In the genomic region with DNA sequence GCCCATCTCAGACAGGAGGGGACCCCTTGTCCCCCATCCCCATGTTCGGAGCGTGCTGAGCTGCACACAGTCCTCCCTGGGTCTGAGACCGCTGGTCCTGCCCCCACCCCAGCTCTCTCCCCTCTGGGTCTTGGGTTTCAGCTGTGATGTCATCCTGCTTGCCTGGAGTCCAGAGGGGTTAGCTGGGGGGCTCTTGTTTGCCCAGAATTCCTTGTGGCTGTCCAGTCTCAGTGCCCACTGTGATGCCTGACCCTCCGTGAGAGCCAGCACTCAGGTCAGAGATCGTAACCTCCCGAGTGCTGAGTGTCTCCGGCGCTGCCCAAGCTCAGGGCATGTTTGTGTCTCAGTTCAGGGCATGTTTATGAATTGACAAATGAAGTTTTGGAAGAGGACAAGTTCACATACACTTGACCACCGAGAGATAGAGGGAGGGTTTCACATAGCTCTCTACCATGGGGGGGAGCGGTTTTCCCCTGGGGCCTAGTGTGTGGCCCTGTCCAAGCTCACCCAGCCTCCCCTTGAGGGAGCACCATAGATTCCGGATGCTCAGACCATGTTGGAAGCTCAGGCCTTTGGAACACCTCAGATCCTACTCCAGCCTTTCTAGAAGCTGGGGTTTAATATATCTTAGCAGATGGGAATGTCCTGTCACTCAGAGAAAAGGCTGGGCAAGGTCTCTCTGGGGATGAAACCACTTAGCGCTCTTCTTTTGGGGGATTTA, we compare ENCODE assay signal across 17 cellular contexts.
DNase-seq lines count a peak whose midpoint lies in the region; TF ChIP-seq lines count a peak whose summit lies in the region.
"Had no signal": no experiment of that assay in that cellular context is flagged by ENCODE, and none has a peak within 500 bp of the region (broad histone marks: within the 10 kb centered on the region; RNA-seq: fewer than 3 reads in every experiment).

No MANE protein-coding gene starts in this region.

- peak overlapping the region in 4 of 11 experiments; percentile 29 to 54 (median 42); a peak in 5 of 22 replicates for H3K27ac ChIP-seq in BLaER1 treated with 17β-estradiol and CSF1 and Interleukin-3, amounts not matched to agents 10 nM and 100 nM
- H3K27ac ChIP-seq in DOHH2 (ENCODE audit: low read depth, low read length) (peak overlapping the region; percentile 82), colonic mucosa (no peak overlapping the region), neural progenitor cell (no peak overlapping the region), RWPE1 (no peak overlapping the region)
- H3K27ac ChIP-seq: adrenal gland, esophagus squamous epithelium, lower lobe of right lung had no signal

- CTCF ChIA-PET in RWPE1 (lab: Yijun Ruan, JAX), result no interaction called here

- H3K27ac Mint-ChIP-seq in neural progenitor cell, result peak overlapping the region; percentile 4
- H3K27ac Mint-ChIP-seq: activated T-helper 17 cell treated with anti-CD3 and anti-CD28 coated beads, Interleukin-2, amount 50 U/mL, for 72 hours had no signal

- no peaks in the 10 kb centered on the region for H3K9me3 Mint-ChIP-seq in neural progenitor cell
- H3K9me3 Mint-ChIP-seq: activated T-helper 17 cell treated with anti-CD3 and anti-CD28 coated beads, Interleukin-2, amount 50 U/mL, for 72 hours; naive B cell had no signal

- no peak overlapping the region for H3K4me3 Mint-ChIP-seq in neural progenitor cell
- H3K4me3 Mint-ChIP-seq: activated T-helper 17 cell treated with anti-CD3 and anti-CD28 coated beads, Interleukin-2, amount 50 U/mL, for 72 hours; naive B cell had no signal

- H3K79me2 ChIP-seq in DOHH2 (ENCODE audit: control insufficient read depth, low read length) (no peaks in the 10 kb centered on the region), neural progenitor cell (ENCODE audit: low read depth) (no peaks in the 10 kb centered on the region)

- H3K27me3 Mint-ChIP-seq in neural progenitor cell (ENCODE audit: insufficient read depth, low read depth), result peaks cover 8% of the 10 kb centered on the region
- H3K27me3 Mint-ChIP-seq: activated T-helper 17 cell treated with anti-CD3 and anti-CD28 coated beads, Interleukin-2, amount 50 U/mL, for 72 hours had no signal

- peak overlapping the region; percentile 60 to 89 (median 82) for H3K4me2 ChIP-seq in BLaER1 treated with 17β-estradiol and CSF1 and Interleukin-3, amounts not matched to agents 10 nM and 100 nM
- H3K4me2 ChIP-seq in DOHH2 (ENCODE audit: low read length), result peak overlapping the region; percentile 96
- no peak overlapping the region for H3K4me2 ChIP-seq in neural progenitor cell

- H3K4me1 ChIP-seq in BLaER1 treated with 17β-estradiol and CSF1 and Interleukin-3, amounts not matched to agents 10 nM and 100 nM, result peaks cover 16 to 37% (median 29%) of the 10 kb centered on the region in 10 experiments
- peaks cover 32% of the 10 kb centered on the region for H3K4me1 ChIP-seq in DOHH2 (ENCODE audit: control insufficient read depth, low read length)
- no peaks in the 10 kb centered on the region for H3K4me1 ChIP-seq in colonic mucosa
- peaks cover 13% of the 10 kb centered on the region for H3K4me1 ChIP-seq in neural progenitor cell
- H3K4me1 ChIP-seq: adrenal gland, esophagus squamous epithelium, lower lobe of right lung had no signal

- POLR2A ChIA-PET in RWPE1 (lab: Yijun Ruan, JAX; ENCODE audit: low non-redundant PET), result no interaction called here

- H3F3A ChIP-seq in DOHH2 (ENCODE audit: control insufficient read depth, insufficient read depth), result no peaks in the 10 kb centered on the region
- H3F3A ChIP-seq in neural progenitor cell (ENCODE audit: low read depth), result no peaks in the 10 kb centered on the region

- peaks cover 18% of the 10 kb centered on the region for H3K4me1 Mint-ChIP-seq in neural progenitor cell

- no peaks in the 10 kb centered on the region for H3K9me3 ChIP-seq in BLaER1 treated with 17β-estradiol and CSF1 and Interleukin-3, amounts not matched to agents 10 nM and 100 nM (replicated peaks in 1 of 11)
- H3K9me3 ChIP-seq in DOHH2 (ENCODE audit: control insufficient read depth, insufficient read depth, low read length) (no peaks in the 10 kb centered on the region), colonic mucosa (no peaks in the 10 kb centered on the region), neural progenitor cell (ENCODE audit: low read depth) (no peaks in the 10 kb centered on the region)
- H3K9me3 ChIP-seq: adrenal gland, esophagus squamous epithelium, lower lobe of right lung had no signal

- H4K20me1 ChIP-seq in BLaER1 treated with 17β-estradiol and CSF1 and Interleukin-3, amounts not matched to agents 10 nM and 100 nM, result peaks cover 0 to 5% (median 0%) of the 10 kb centered on the region in 11 experiments; a peak in 1 of 22 replicates
- no peaks in the 10 kb centered on the region for H4K20me1 ChIP-seq in DOHH2 (ENCODE audit: control insufficient read depth, insufficient read depth, low read depth, low read length)
- no peaks in the 10 kb centered on the region for H4K20me1 ChIP-seq in neural progenitor cell (ENCODE audit: low read depth)

- no peak overlapping the region for H3K4me3 ChIP-seq in BLaER1 treated with 17β-estradiol and CSF1 and Interleukin-3, amounts not matched to agents 10 nM and 100 nM
- H3K4me3 ChIP-seq in DOHH2 (ENCODE audit: low read length) (peak overlapping the region; percentile 71), colonic mucosa (no peak overlapping the region), neural progenitor cell (no peak overlapping the region)
- H3K4me3 ChIP-seq: adrenal gland, esophagus squamous epithelium, lower lobe of right lung had no signal

- H3K9ac ChIP-seq in BLaER1 treated with 17β-estradiol and CSF1 and Interleukin-3, amounts not matched to agents 10 nM and 100 nM, result peak overlapping the region in 6 of 11 experiments; percentile 29 to 56 (median 50); a peak in 9 of 22 replicates
- H3K9ac ChIP-seq in colonic mucosa (ENCODE audit: low read depth in 2 of 2, low read length in 2 of 2) (no peak overlapping the region), neural progenitor cell (no peak overlapping the region)

- H3K9me2 ChIP-seq in DOHH2 (replicated peaks; ENCODE audit: control insufficient read depth, low read length), result no peaks in the 10 kb centered on the region

- H3K36me3 Mint-ChIP-seq in neural progenitor cell, result no peaks in the 10 kb centered on the region
- H3K36me3 Mint-ChIP-seq: naive B cell had no signal

- TF ChIP-seq CTCF in DOHH2 (IDR thresholded peaks at IDR 0.05; ENCODE audit: low read depth, low read length, poor library complexity, severe bottlenecking) (no peak), colonic mucosa (IDR thresholded peaks at IDR 0.05) (no peak), neural progenitor cell (IDR thresholded peaks at IDR 0.05) (no peak), RWPE1 (conservative IDR thresholded peaks at IDR 0.05; ENCODE audit: low read depth) (no peak)

- H3K36me3 ChIP-seq in BLaER1 treated with 17β-estradiol and CSF1 and Interleukin-3, amounts not matched to agents 10 nM and 100 nM, result no peaks in the 10 kb centered on the region
- H3K36me3 ChIP-seq in DOHH2 (ENCODE audit: control insufficient read depth, low read length), result no peaks in the 10 kb centered on the region
- no peaks in the 10 kb centered on the region for H3K36me3 ChIP-seq in colonic mucosa
- H3K36me3 ChIP-seq in neural progenitor cell, result no peaks in the 10 kb centered on the region
- H3K36me3 ChIP-seq: adrenal gland, esophagus squamous epithelium, lower lobe of right lung had no signal

- intact Hi-C loops in colonic mucosa (cut with DNase I), result no loop called here

- no peaks in the 10 kb centered on the region for H3K27me3 ChIP-seq in BLaER1 treated with 17β-estradiol and CSF1 and Interleukin-3, amounts not matched to agents 10 nM and 100 nM
- peaks cover 3% of the 10 kb centered on the region; the same call in 1 of the 2 replicates for H3K27me3 ChIP-seq in DOHH2 (ENCODE audit: control insufficient read depth, low read length)
- no peaks in the 10 kb centered on the region for H3K27me3 ChIP-seq in colonic mucosa
- H3K27me3 ChIP-seq in neural progenitor cell, result no peaks in the 10 kb centered on the region
- H3K27me3 ChIP-seq: adrenal gland had no signal

- no peak overlapping the region for H2AFZ ChIP-seq in neural progenitor cell (replicated peaks)

- DNase-seq in colonic mucosa (peak; percentile 15), neural progenitor cell (ENCODE audit: low spot score) (no peak), NCI-H510A (lab: John Stamatoyannopoulos, UW) (no peak), NCI-H128 (lab: John Stamatoyannopoulos, UW; ENCODE audit: unreplicated experiment) (no peak), RWPE1 (ENCODE audit: low spot score) (no peak)
- DNase-seq: esophagus squamous epithelium; Kasumi-1; lower lobe of right lung; naive B cell; NCI-H1105; NCI-H774; small intestine; stimulated activated CD4-positive, alpha-beta T cell treated with anti-CD3 and anti-CD28 coated beads, Interleukin-4, amount 100 ng/mL, for 4 hours had no signal

Comparison
In these comparisons a context has a peak if more than half of its experiments do, and no peak if none do; other contexts are left out.
1. H3K9ac ChIP-seq: peak in BLaER1 treated with 17β-estradiol and CSF1 and Interleukin-3, amounts not matched to agents 10 nM and 100 nM (6 of 11); none in colonic mucosa (0 of 2) and neural progenitor cell (single experiment).